11 cellular contexts compared by ENCODE assay signal in the genomic region with DNA sequence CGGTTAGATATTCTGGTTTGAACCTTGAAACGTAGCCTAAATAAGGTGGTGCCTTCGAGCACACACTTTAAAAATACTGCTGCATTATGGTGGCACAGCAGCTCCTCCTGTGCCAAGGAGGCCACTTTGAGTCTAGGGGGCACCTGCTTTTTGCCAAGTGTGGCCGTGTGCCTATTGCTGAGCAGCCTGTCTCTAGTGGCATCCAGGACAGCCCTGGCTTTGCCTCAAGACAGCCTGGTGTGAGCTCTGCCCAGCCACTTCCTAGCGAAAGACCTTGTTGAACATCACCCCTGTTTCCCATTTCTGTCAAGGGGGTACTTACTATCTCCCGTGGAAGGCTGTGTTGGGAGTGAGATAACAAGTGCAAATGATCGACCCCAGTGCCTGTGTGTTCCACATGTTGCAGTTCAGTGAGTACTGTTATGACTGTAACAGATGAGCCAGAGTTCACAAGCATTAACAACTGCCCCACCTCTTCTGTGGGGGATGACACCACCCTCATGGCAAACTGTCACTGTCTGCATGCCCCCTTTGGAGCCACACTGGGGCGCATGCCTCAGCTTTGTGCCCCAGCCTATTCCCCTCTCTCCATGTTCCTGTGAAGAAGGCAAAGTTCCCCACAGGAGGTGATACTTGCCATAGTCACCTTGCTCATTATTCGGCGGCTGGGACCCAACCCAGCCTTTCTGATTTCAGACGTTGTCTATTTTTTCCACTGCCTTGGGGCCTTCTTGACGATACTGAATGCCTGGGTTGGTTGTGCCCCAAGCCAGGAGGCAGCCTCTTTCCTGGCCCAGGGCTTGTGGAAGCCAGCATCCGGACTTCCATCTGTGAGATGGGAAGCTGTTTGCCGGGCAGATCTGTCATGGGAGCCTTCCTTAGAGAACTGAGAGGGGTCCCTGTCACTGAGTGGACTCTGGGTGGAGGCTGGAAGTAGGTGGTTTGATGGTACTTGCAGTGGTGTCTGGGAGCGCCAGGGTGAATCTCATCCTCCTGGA. TPM values are rescaled to one million over a fixed set of nuclear protein-coding genes. Genes with fewer than 3 reads are reported as not detected.
DNase-seq lines count a peak whose midpoint lies in the region; ATAC-seq and TF ChIP-seq lines count a peak whose summit lies in the region.
"Had no signal": no experiment of that assay in that cellular context is flagged by ENCODE, and none has a peak within 500 bp of the region (broad histone marks: within the 10 kb centered on the region; RNA-seq: fewer than 3 reads in every experiment).

No MANE protein-coding gene starts in this region.

- no peak for ATAC-seq in HG02623 (IDR thresholded peaks at IDR 0.05; ENCODE audit: unreplicated experiment)
- ATAC-seq in GM19035 (IDR thresholded peaks at IDR 0.05; ENCODE audit: unreplicated experiment) = no peak

- H3K27ac Mint-ChIP-seq in activated naive CD4-positive, alpha-beta T cell treated with anti-CD3 and anti-CD28 coated beads, Interleukin-2, amount 10 ng/mL, durations not matched to agents 7 days and 5 days = no peak overlapping the region
- peak overlapping the region; percentile 41 for H3K27ac Mint-ChIP-seq in T-helper 1 cell treated with Interleukin-12 subunit alpha and Interleukin-12 subunit beta and Interleukin-4 antibody, amounts not matched to agents 30 μg/mL and 1 μg/mL, for 36 hours
- peak overlapping the region; percentile 40 for H3K27ac Mint-ChIP-seq in endodermal cell

- H3K9me3 ChIP-seq in endodermal cell (ENCODE audit: control insufficient read depth, low read length) = no peaks in the 10 kb centered on the region

- no peaks in the 10 kb centered on the region for H3K27me3 ChIP-seq in endodermal cell (ENCODE audit: control insufficient read depth, insufficient read depth, low read length, poor library complexity, severe bottlenecking)

- no peak overlapping the region for H3K4me3 ChIP-seq in endodermal cell (ENCODE audit: low read length)

- no peak overlapping the region for H3K4me3 Mint-ChIP-seq in activated naive CD4-positive, alpha-beta T cell treated with anti-CD3 and anti-CD28 coated beads, Interleukin-2, amount 10 ng/mL, durations not matched to agents 7 days and 5 days
- no peak overlapping the region for H3K4me3 Mint-ChIP-seq in T-helper 1 cell treated with Interleukin-12 subunit alpha and Interleukin-12 subunit beta and Interleukin-4 antibody, amounts not matched to agents 30 μg/mL and 1 μg/mL, for 36 hours
- no peak overlapping the region for H3K4me3 Mint-ChIP-seq in endodermal cell

- H3K36me3 Mint-ChIP-seq in activated naive CD4-positive, alpha-beta T cell treated with anti-CD3 and anti-CD28 coated beads, Interleukin-2, amount 10 ng/mL, durations not matched to agents 7 days and 5 days = peaks cover 26% of the 10 kb centered on the region
- H3K36me3 Mint-ChIP-seq in T-helper 1 cell treated with Interleukin-12 subunit alpha and Interleukin-12 subunit beta and Interleukin-4 antibody, amounts not matched to agents 30 μg/mL and 1 μg/mL, for 36 hours (ENCODE audit: low read depth) = peaks cover 8% of the 10 kb centered on the region
- H3K36me3 Mint-ChIP-seq in endodermal cell (ENCODE audit: low read depth) = peaks cover 11% of the 10 kb centered on the region

- H3K27ac ChIP-seq in endodermal cell (ENCODE audit: low read depth, low read length) = no peak overlapping the region

- no peaks in the 10 kb centered on the region for H3K27me3 Mint-ChIP-seq in activated naive CD4-positive, alpha-beta T cell treated with anti-CD3 and anti-CD28 coated beads, Interleukin-2, amount 10 ng/mL, durations not matched to agents 7 days and 5 days
- H3K27me3 Mint-ChIP-seq in T-helper 1 cell treated with Interleukin-12 subunit alpha and Interleukin-12 subunit beta and Interleukin-4 antibody, amounts not matched to agents 30 μg/mL and 1 μg/mL, for 36 hours (ENCODE audit: low read depth) = no peaks in the 10 kb centered on the region
- no peaks in the 10 kb centered on the region for H3K27me3 Mint-ChIP-seq in endodermal cell (ENCODE audit: insufficient read depth)

- peak; percentile 50 for DNase-seq in activated naive CD4-positive, alpha-beta T cell treated with Interleukin-2 at 50 U/mL for 16 hours
- DNase-seq in activated naive CD4-positive, alpha-beta T cell treated with anti-CD3 and anti-CD28 coated beads, Interleukin-2, amount 10 ng/mL, durations not matched to agents 7 days and 5 days = no peak
- DNase-seq in endodermal cell (no peak), amygdala (lab: John Stamatoyannopoulos, UW) (no peak)
- DNase-seq in stimulated activated CD8-positive, alpha-beta memory T cell treated with anti-CD3 and anti-CD28 coated beads, Interleukin-4, amount 100 ng/mL, for 48 hours = peak; percentile 59
- DNase-seq: activated gamma-delta T cell, MV-4-11, RPMI8226 had no signal

- no peak overlapping the region for H3K9ac ChIP-seq in endodermal cell (ENCODE audit: extremely low read depth, low read length, poor library complexity, severe bottlenecking)

- peaks cover 10% of the 10 kb centered on the region for H3K4me1 ChIP-seq in endodermal cell (ENCODE audit: control insufficient read depth, insufficient read depth, low read length)

- TF ChIP-seq CTCF in endodermal cell (conservative IDR thresholded peaks at IDR 0.05) = no peak

- CTCF ChIA-PET in activated naive CD4-positive, alpha-beta T cell treated with anti-CD3 and anti-CD28 coated beads, Interleukin-2, amount 10 ng/mL, durations not matched to agents 7 days and 5 days (lab: Charles Lee) = interaction anchor here (2.1 to 3.4 kb wide), 2 partner anchors 68 to 79 kb away, joined by 7 to 10 read pairs; no protein-coding TSS in a partner anchor

- H3K4me1 Mint-ChIP-seq in activated naive CD4-positive, alpha-beta T cell treated with anti-CD3 and anti-CD28 coated beads, Interleukin-2, amount 10 ng/mL, durations not matched to agents 7 days and 5 days = peaks cover 62% of the 10 kb centered on the region
- H3K4me1 Mint-ChIP-seq in T-helper 1 cell treated with Interleukin-12 subunit alpha and Interleukin-12 subunit beta and Interleukin-4 antibody, amounts not matched to agents 30 μg/mL and 1 μg/mL, for 36 hours (ENCODE audit: low read depth) = peaks cover 52% of the 10 kb centered on the region
- H3K4me1 Mint-ChIP-seq in endodermal cell = peaks cover 38% of the 10 kb centered on the region

- no peaks in the 10 kb centered on the region for H3K9me3 Mint-ChIP-seq in activated naive CD4-positive, alpha-beta T cell treated with anti-CD3 and anti-CD28 coated beads, Interleukin-2, amount 10 ng/mL, durations not matched to agents 7 days and 5 days
- no peaks in the 10 kb centered on the region for H3K9me3 Mint-ChIP-seq in T-helper 1 cell treated with Interleukin-12 subunit alpha and Interleukin-12 subunit beta and Interleukin-4 antibody, amounts not matched to agents 30 μg/mL and 1 μg/mL, for 36 hours
- no peaks in the 10 kb centered on the region for H3K9me3 Mint-ChIP-seq in endodermal cell

- H3K36me3 ChIP-seq in endodermal cell (ENCODE audit: control insufficient read depth, insufficient read depth, low read length) = peaks cover 8% of the 10 kb centered on the region

- 86 to 92% methylated on average over 12 to 15 of the region's 15 CpGs for WGBS in endodermal cell (ENCODE audit: insufficient coverage in 1 of 2, insufficient read length in 1 of 2), 2 experiments

RNA-seq across cellular contexts. Expression of a gene that starts 5.4 kb away (rescaled TPM):
- total RNA-seq in endodermal cell = 100 to 1,000 TPM; 115 to 126 TPM
- 62.7 TPM for polyA plus RNA-seq in endodermal cell (2013, experiment 1 of 2)
- 56.7 TPM for polyA plus RNA-seq in endodermal cell (2013, experiment 2 of 2)

Comparison
In these comparisons a context has a peak if more than half of its experiments do, and no peak if none do; other contexts are left out.
1. DNase-seq: peak in activated naive CD4-positive, alpha-beta T cell treated with Interleukin-2 at 50 U/mL for 16 hours (single experiment) and stimulated activated CD8-positive, alpha-beta memory T cell treated with anti-CD3 and anti-CD28 coated beads, Interleukin-4, amount 100 ng/mL, for 48 hours (single experiment); none in activated naive CD4-positive, alpha-beta T cell treated with anti-CD3 and anti-CD28 coated beads, Interleukin-2, amount 10 ng/mL, durations not matched to agents 7 days and 5 days (single experiment), endodermal cell (single experiment) and amygdala (0 of 56).